In genomic region chr3:4065080-4065479, GRCh38 we compare ENCODE assay signal across 16 cellular contexts.
DNase-seq lines count a peak whose midpoint lies in the region; ATAC-seq and TF ChIP-seq lines count a peak whose summit lies in the region.
"Had no signal": no experiment of that assay in that cellular context is flagged by ENCODE, and none has a peak within 500 bp of the region (broad histone marks: within the 10 kb centered on the region; RNA-seq: fewer than 3 reads in every experiment).

No MANE protein-coding gene starts in this region.

- H3K36me3 ChIP-seq in H7 (replicated peaks; ENCODE audit: control insufficient read depth, insufficient read depth, low read length), result no peaks in the 10 kb centered on the region
- H3K36me3 ChIP-seq: pancreas, upper lobe of left lung had no signal

- no peaks in the 10 kb centered on the region for H3K36me3 Mint-ChIP-seq in T-helper 17 cell (ENCODE audit: low read depth)

- DNase-seq in GM12864 (ENCODE audit: low read depth) (peak; percentile 40), T-helper 17 cell (no peak), NCI-H1048 (lab: John Stamatoyannopoulos, UW) (no peak), H7 (no peak), EL (no peak)
- DNase-seq in stimulated activated CD4-positive, alpha-beta T cell treated with anti-CD3 and anti-CD28 coated beads, Interleukin-4, amount 100 ng/mL, for 4 hours, result no peak
- DNase-seq: activated CD8-positive, alpha-beta T cell treated with anti-CD3 and anti-CD28 coated beads, Interleukin-2, amount 10 ng/mL, durations not matched to agents 7 days and 5 days; activated gamma-delta T cell treated with Interleukin-2 at 50 U/mL for 16 hours; KG1; NCI-H1694 treated with DMSO at 0.1 percent for 48 hours; NCI-H82; pancreas; Right ventricle myocardium superior; upper lobe of left lung had no signal

- H3K27me3 ChIP-seq in H7 (ENCODE audit: control insufficient read depth, insufficient read depth, low read length), result no peaks in the 10 kb centered on the region
- H3K27me3 ChIP-seq: pancreas, upper lobe of left lung had no signal

- no peak for TF ChIP-seq CTCF in GM12864 (IDR thresholded peaks at IDR 0.05; ENCODE audit: low read depth, low read length, missing control alignments)

- H3K27me3 Mint-ChIP-seq in T-helper 17 cell, result no peaks in the 10 kb centered on the region

- H3K9me3 ChIP-seq in T-helper 17 cell (ENCODE audit: control insufficient read depth, low read length, poor library complexity, severe bottlenecking), result no peaks in the 10 kb centered on the region
- H3K9me3 ChIP-seq: pancreas, upper lobe of left lung had no signal

- H3K4me3 ChIP-seq in GM12864 (ENCODE audit: low read depth, low read length) (no peak overlapping the region), H7 (ENCODE audit: insufficient read depth, low read depth, low read length) (no peak overlapping the region)
- H3K4me3 ChIP-seq: pancreas, upper lobe of left lung had no signal

- no peak overlapping the region for H3K4me3 Mint-ChIP-seq in T-helper 17 cell
- H3K4me3 Mint-ChIP-seq: activated CD8-positive, alpha-beta T cell treated with anti-CD3 and anti-CD28 coated beads, Interleukin-2, amount 10 ng/mL, durations not matched to agents 7 days and 5 days had no signal

- no peaks in the 10 kb centered on the region for H3K4me1 Mint-ChIP-seq in T-helper 17 cell

- peak; percentile 85 for ATAC-seq in GM21360 (IDR thresholded peaks at IDR 0.05; ENCODE audit: unreplicated experiment)
- peak; percentile 65 for ATAC-seq in HG03025 (IDR thresholded peaks at IDR 0.05; ENCODE audit: low FRiP score, unreplicated experiment)
- peak; percentile 54 for ATAC-seq in T-helper 17 cell
- ATAC-seq: activated CD8-positive, alpha-beta T cell treated with anti-CD3 and anti-CD28 coated beads, Interleukin-2, amount 10 ng/mL, durations not matched to agents 7 days and 5 days; pancreas had no signal

- no peak overlapping the region for H3K27ac Mint-ChIP-seq in T-helper 17 cell
- H3K27ac Mint-ChIP-seq: activated CD8-positive, alpha-beta T cell treated with anti-CD3 and anti-CD28 coated beads, Interleukin-2, amount 10 ng/mL, durations not matched to agents 7 days and 5 days had no signal
